8 cellular contexts compared by ENCODE assay signal in the genomic region with DNA sequence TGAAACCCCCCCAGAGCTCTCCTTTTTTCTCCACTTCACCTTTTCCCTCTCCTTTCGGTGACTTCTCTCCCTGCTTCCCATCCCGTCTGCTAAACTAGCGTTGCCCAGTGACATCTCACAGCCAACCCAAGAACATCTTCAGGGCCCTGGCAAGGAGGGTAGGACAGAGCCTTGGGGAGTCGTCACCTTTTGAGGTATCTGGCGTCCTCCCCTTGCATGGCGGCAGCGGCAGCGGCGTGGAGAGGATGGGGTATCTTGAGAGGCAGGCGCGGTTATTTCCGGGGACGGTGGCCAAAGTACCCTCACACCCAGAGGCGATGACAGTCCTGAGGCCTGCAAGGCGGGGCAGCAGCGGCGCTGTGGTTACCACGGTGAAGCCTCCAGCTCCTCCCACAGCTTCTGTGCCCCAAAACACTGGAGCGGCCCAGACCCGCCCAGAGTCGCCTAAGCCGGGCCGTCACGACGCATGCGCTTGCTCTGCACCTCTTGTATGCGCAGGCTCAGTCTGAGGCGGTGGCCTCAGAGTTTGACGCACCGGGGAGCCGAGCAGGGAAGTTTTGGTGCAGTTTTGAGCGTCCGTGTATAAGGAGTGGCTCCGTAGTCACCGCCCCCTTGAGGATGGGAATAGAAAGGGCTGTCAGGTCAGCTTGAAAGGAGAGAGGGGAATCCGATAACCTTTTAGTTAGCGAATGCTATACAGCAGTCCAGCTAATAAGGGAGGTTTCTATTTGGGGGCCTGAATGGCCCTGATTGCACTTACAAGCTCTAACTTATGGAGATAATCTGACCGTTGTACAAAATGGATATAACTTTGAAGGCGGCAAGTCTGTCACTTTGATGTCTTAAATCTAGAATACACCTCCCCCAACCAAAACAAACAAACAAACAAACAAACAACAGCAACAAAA.
DNase-seq lines count a peak whose midpoint lies in the region; ATAC-seq, FAIRE-seq and TF ChIP-seq lines count a peak whose summit lies in the region.

A gene (minus strand): TSS at position 446 of the 908 bp plus-strand sequence. CDS start 228 bp downstream, at position 218.

- peak; percentile 98 for ATAC-seq in HG03280 (IDR thresholded peaks at IDR 0.05; ENCODE audit: unreplicated experiment)

- in situ Hi-C loops in GM18951 (cut with MboI; ENCODE audit: low sequenced_read_pairs, unreplicated experiment) = no loop called here

- TF ChIP-seq CTCF in AG09309 (IDR thresholded peaks at IDR 0.05; ENCODE audit: control insufficient read depth, insufficient read depth, low read depth, low read length, missing control alignments) = peak; percentile 69

- peak within 1 kb of the TSS; percentile 98 for H3K4me3 ChIP-seq in AG09309 (ENCODE audit: control insufficient read depth, low read depth, low read length)

- TF ChIP-seq POLR2A in GM18951 (IDR thresholded peaks at IDR 0.05; ENCODE audit: extremely low read depth, insufficient read depth, insufficient read length) = peak; percentile 76

- peak; percentile 91 for DNase-seq in AG09309 (ENCODE audit: low read depth)
- peak; percentile 94 for DNase-seq in NCI-H345 treated with DMSO at 0.1 percent for 48 hours (lab: John Stamatoyannopoulos, UW; ENCODE audit: unreplicated experiment)
- DNase-seq in activated CD4-positive, CD25-positive, alpha-beta regulatory T cell treated with anti-CD3 and anti-CD28 coated beads, Interleukin-2, amount 50 U/mL, for 16 hours (ENCODE audit: low read depth, low spot score) = peak; percentile 88
- peak; percentile 97 for DNase-seq in cerebellar cortex (ENCODE audit: low spot score)
- DNase-seq in stimulated activated CD4-positive, alpha-beta T cell treated with anti-CD3 and anti-CD28 coated beads, Interleukin-12 subunit alpha, Interleukin-12 subunit beta, amount 100 ng/mL, for 48 hours (ENCODE audit: low read depth in 2 of 3, low spot score in 1 of 3) = peak; percentile 87 to 95 (median 94)

- peak; percentile 49 for FAIRE-seq in islet of Langerhans (lab: Jason Lieb, UNC)

Comparison
In these comparisons a context has a peak if more than half of its experiments do, and no peak if none do; other contexts are left out.
1. Peak in every context shown above with its lines: DNase-seq, ATAC-seq and H3K4me3 ChIP-seq.